In genomic region chr14:100022772-100023451, GRCh38 we compare ENCODE assay signal across 11 cellular contexts. TPM values are rescaled to one million over a fixed set of nuclear protein-coding genes. Genes with fewer than 3 reads are reported as not detected.
DNase-seq lines count a peak whose midpoint lies in the region; ATAC-seq and TF ChIP-seq lines count a peak whose summit lies in the region.
"Had no signal": no experiment of that assay in that cellular context is flagged by ENCODE, and none has a peak within 500 bp of the region (broad histone marks: within the 10 kb centered on the region; RNA-seq: fewer than 3 reads in every experiment).

No MANE protein-coding gene starts in this region.

- H3K9me3 ChIP-seq in DND-41 (ENCODE audit: insufficient read depth, low read length, severe bottlenecking) (no peaks in the 10 kb centered on the region), BE2C (no peaks in the 10 kb centered on the region)

- H3K4me2 ChIP-seq in DND-41 (ENCODE audit: insufficient read depth, low read length), result no peak overlapping the region

- no peak for DNase-seq in DND-41
- DNase-seq in NCI-H1694 treated with DMSO at 0.1 percent for 48 hours (lab: John Stamatoyannopoulos, UW), result peak; percentile 15
- no peak for DNase-seq in chondrocyte (ENCODE audit: low spot score)
- peak; percentile 51 for DNase-seq in nephron progenitor cell
- no peak for DNase-seq in endothelial cell (ENCODE audit: low spot score)
- DNase-seq in BE2C, result no peak
- no peak for DNase-seq in brain microvascular endothelial cell
- DNase-seq: CD4-positive, CD25-positive, alpha-beta regulatory T cell had no signal

- H3K27ac ChIP-seq in DND-41 (ENCODE audit: low read length) (peak overlapping the region; percentile 51), brain microvascular endothelial cell (no peak overlapping the region)
- H3K27ac ChIP-seq: VCaP had no signal

- peaks cover 100% of the 10 kb centered on the region for H3K79me2 ChIP-seq in DND-41 (ENCODE audit: insufficient read depth, low read length)

- no peaks in the 10 kb centered on the region for H3K27me3 ChIP-seq in DND-41 (ENCODE audit: insufficient read depth, low read length, poor library complexity)
- no peaks in the 10 kb centered on the region for H3K27me3 ChIP-seq in BE2C
- no peaks in the 10 kb centered on the region for H3K27me3 ChIP-seq in brain microvascular endothelial cell (replicated peaks)

- 0 out of 2 replicates have a peak, but pooled peaks cover 2% of the 10 kb centered on the region for H3K36me3 ChIP-seq in DND-41 (ENCODE audit: insufficient read depth, low read length)
- H3K36me3 ChIP-seq in BE2C, result no peaks in the 10 kb centered on the region
- no peaks in the 10 kb centered on the region for H3K36me3 ChIP-seq in brain microvascular endothelial cell (replicated peaks)

- H3K4me3 Mint-ChIP-seq in chondrocyte (ENCODE audit: unreplicated experiment), result no peak overlapping the region
- no peak overlapping the region for H3K4me3 Mint-ChIP-seq in nephron progenitor cell
- H3K4me3 Mint-ChIP-seq in endothelial cell (ENCODE audit: unreplicated experiment), result no peak overlapping the region
- H3K4me3 Mint-ChIP-seq: activated T-helper 1 cell treated with anti-CD3 and anti-CD28 coated beads, Interleukin-12 subunit alpha, Interleukin-12 subunit beta, Interleukin-2, Interleukin-4 antibody, amounts not matched to agents 30 ng/mL and 10 ng/mL and 1 ng/mL, durations not matched to agents 14 hours and 24 hours and 36 hours; CD4-positive, CD25-positive, alpha-beta regulatory T cell had no signal

- no peaks in the 10 kb centered on the region for H3K27me3 Mint-ChIP-seq in chondrocyte (ENCODE audit: low read depth)
- H3K27me3 Mint-ChIP-seq in nephron progenitor cell (ENCODE audit: low read depth, poor library complexity), result peaks cover 9% of the 10 kb centered on the region
- H3K27me3 Mint-ChIP-seq in endothelial cell (ENCODE audit: unreplicated experiment), result peaks cover 7% of the 10 kb centered on the region

- ATAC-seq in DND-41 (ENCODE audit: insufficient read depth, low read depth), result no peak
- ATAC-seq in HG03159 (IDR thresholded peaks at IDR 0.05; ENCODE audit: unreplicated experiment), result no peak

- peaks cover 94% of the 10 kb centered on the region for H3K4me1 Mint-ChIP-seq in chondrocyte (ENCODE audit: low read depth)
- peaks cover 71% of the 10 kb centered on the region for H3K4me1 Mint-ChIP-seq in nephron progenitor cell
- peaks cover 50% of the 10 kb centered on the region for H3K4me1 Mint-ChIP-seq in endothelial cell (ENCODE audit: unreplicated experiment)

- no peak overlapping the region for H2AFZ ChIP-seq in DND-41 (ENCODE audit: low read depth, low read length)

- H3K9me3 Mint-ChIP-seq in chondrocyte (ENCODE audit: low read depth) (no peaks in the 10 kb centered on the region), nephron progenitor cell (no peaks in the 10 kb centered on the region), endothelial cell (ENCODE audit: unreplicated experiment) (no peaks in the 10 kb centered on the region)
- H3K9me3 Mint-ChIP-seq: activated T-helper 1 cell treated with anti-CD3 and anti-CD28 coated beads, Interleukin-12 subunit alpha, Interleukin-12 subunit beta, Interleukin-2, Interleukin-4 antibody, amounts not matched to agents 30 ng/mL and 10 ng/mL and 1 ng/mL, durations not matched to agents 14 hours and 24 hours and 36 hours; CD4-positive, CD25-positive, alpha-beta regulatory T cell had no signal

- in situ Hi-C loops in brain microvascular endothelial cell (cut with HindIII; ENCODE audit: low pct_ligation_motif_present, low sequenced_read_pairs), result no loop called here

- H4K20me1 ChIP-seq in DND-41 (ENCODE audit: insufficient read depth, low read length), result peaks cover 65% of the 10 kb centered on the region

- H3K36me3 Mint-ChIP-seq in chondrocyte (ENCODE audit: low read depth), result no peaks in the 10 kb centered on the region
- peaks cover 15% of the 10 kb centered on the region for H3K36me3 Mint-ChIP-seq in nephron progenitor cell (ENCODE audit: low read depth)
- no peaks in the 10 kb centered on the region for H3K36me3 Mint-ChIP-seq in endothelial cell (ENCODE audit: low read depth, unreplicated experiment)

- peak overlapping the region; percentile 65 for H3K27ac Mint-ChIP-seq in chondrocyte (ENCODE audit: unreplicated experiment)
- H3K27ac Mint-ChIP-seq in nephron progenitor cell, result peak overlapping the region; percentile 40
- no peak overlapping the region for H3K27ac Mint-ChIP-seq in endothelial cell (ENCODE audit: unreplicated experiment)
- H3K27ac Mint-ChIP-seq: activated T-helper 1 cell treated with anti-CD3 and anti-CD28 coated beads, Interleukin-12 subunit alpha, Interleukin-12 subunit beta, Interleukin-2, Interleukin-4 antibody, amounts not matched to agents 30 ng/mL and 10 ng/mL and 1 ng/mL, durations not matched to agents 14 hours and 24 hours and 36 hours had no signal

- H3K4me3 ChIP-seq in DND-41 (ENCODE audit: low read depth in 1 of 2, low read length in 2 of 2) (no peak overlapping the region), BE2C (ENCODE audit: low read depth, low read length) (no peak overlapping the region), brain microvascular endothelial cell (ENCODE audit: low read depth, low read length) (no peak overlapping the region)

- no peak for TF ChIP-seq CTCF in DND-41 (IDR thresholded peaks at IDR 0.05; ENCODE audit: borderline replicate concordance, extremely low read depth, low read length, poor library complexity, severe bottlenecking)
- TF ChIP-seq CTCF in chondrocyte (IDR thresholded peaks at IDR 0.05), result no peak
- no peak for TF ChIP-seq CTCF in nephron progenitor cell (IDR thresholded peaks at IDR 0.05)
- no peak for TF ChIP-seq CTCF in endothelial cell (IDR thresholded peaks at IDR 0.05; ENCODE audit: unreplicated experiment)
- TF ChIP-seq CTCF in BE2C (IDR thresholded peaks at IDR 0.05; ENCODE audit: low read depth, low read length), result no peak
- TF ChIP-seq CTCF in brain microvascular endothelial cell (IDR thresholded peaks at IDR 0.05; ENCODE audit: low read depth, low read length, missing control alignments), result no peak

- H3K9ac ChIP-seq in DND-41 (ENCODE audit: low read depth, low read length), result no peak overlapping the region

- H3K4me1 ChIP-seq in DND-41 (ENCODE audit: insufficient read depth, low read length), result peaks cover 43% of the 10 kb centered on the region
- peaks cover 42% of the 10 kb centered on the region for H3K4me1 ChIP-seq in BE2C

RNA-seq across cellular contexts. Expression of gene EVL, which starts 42.3 kb away (rescaled TPM):
- 98.9 to 112 TPM (median 104 TPM) in 3 replicates for total RNA-seq in chondrocyte
- total RNA-seq in endothelial cell (ENCODE audit: unreplicated experiment), result 142 TPM
- polyA plus RNA-seq in BE2C (2012; ENCODE audit: insufficient read depth, insufficient read length, low read depth), result 190 TPM

Comparison
In these comparisons a context has a peak if more than half of its experiments do, and no peak if none do; other contexts are left out.
1. DNase-seq: peak in NCI-H1694 treated with DMSO at 0.1 percent for 48 hours (single experiment) and nephron progenitor cell (single experiment); none in DND-41 (single experiment), chondrocyte (single experiment), endothelial cell (single experiment), BE2C (single experiment) and brain microvascular endothelial cell (single experiment).